ENCODE assay signal across 16 cellular contexts in genomic region chr3:52752045-52752660, GRCh38. TPM values are rescaled to one million over a fixed set of nuclear protein-coding genes. Genes with fewer than 3 reads are reported as not detected.
DNase-seq lines count a peak whose midpoint lies in the region; TF ChIP-seq lines count a peak whose summit lies in the region.
"Had no signal": no experiment of that assay in that cellular context is flagged by ENCODE, and none has a peak within 500 bp of the region (broad histone marks: within the 10 kb centered on the region; RNA-seq: fewer than 3 reads in every experiment).

No MANE protein-coding gene starts in this region.

- peak overlapping the region; percentile 81 to 94 (median 88) for H3K27ac Mint-ChIP-seq in CD14-positive monocyte
- no peak overlapping the region for H3K27ac Mint-ChIP-seq in activated T-helper 2 cell treated with anti-CD3 and anti-CD28 coated beads, Interferon-gamma antibody, Interleukin-2, Interleukin-4, amounts not matched to agents 10 μg/mL and 5 μg/mL and 100 μg/mL, durations not matched to agents 14 hours and 24 hours and 36 hours

- TF ChIP-seq CTCF in CD14-positive monocyte (IDR thresholded peaks at IDR 0.05) = no peak

- peak overlapping the region in 1 of 2 donors; percentile 7 for H3K4me3 Mint-ChIP-seq in CD14-positive monocyte
- no peak overlapping the region for H3K4me3 Mint-ChIP-seq in activated T-helper 2 cell treated with anti-CD3 and anti-CD28 coated beads, Interferon-gamma antibody, Interleukin-2, Interleukin-4, amounts not matched to agents 10 μg/mL and 5 μg/mL and 100 μg/mL, durations not matched to agents 14 hours and 24 hours and 36 hours (ENCODE audit: low read depth)

- H3K9me3 Mint-ChIP-seq in CD14-positive monocyte = no peaks in the 10 kb centered on the region
- no peaks in the 10 kb centered on the region for H3K9me3 Mint-ChIP-seq in activated T-helper 2 cell treated with anti-CD3 and anti-CD28 coated beads, Interferon-gamma antibody, Interleukin-2, Interleukin-4, amounts not matched to agents 10 μg/mL and 5 μg/mL and 100 μg/mL, durations not matched to agents 14 hours and 24 hours and 36 hours

- H3K36me3 Mint-ChIP-seq in CD14-positive monocyte = peaks cover 68 to 92% of the 10 kb centered on the region in 2 donors
- H3K36me3 Mint-ChIP-seq in activated T-helper 2 cell treated with anti-CD3 and anti-CD28 coated beads, Interferon-gamma antibody, Interleukin-2, Interleukin-4, amounts not matched to agents 10 μg/mL and 5 μg/mL and 100 μg/mL, durations not matched to agents 14 hours and 24 hours and 36 hours (ENCODE audit: low read depth) = peaks cover 48% of the 10 kb centered on the region

- intact Hi-C loops in CD14-positive monocyte (cut with micrococcal nuclease) = no loop called here
- intact Hi-C loops in activated T-helper 2 cell treated with anti-CD3 and anti-CD28 coated beads, Interferon-gamma antibody, Interleukin-2, Interleukin-4, amounts not matched to agents 10 μg/mL and 5 μg/mL and 100 μg/mL, durations not matched to agents 14 hours and 24 hours and 36 hours (cut with micrococcal nuclease) = no loop called here

- no peaks in the 10 kb centered on the region for H3K27me3 Mint-ChIP-seq in CD14-positive monocyte (ENCODE audit: low read depth in 3 of 3)
- no peaks in the 10 kb centered on the region for H3K27me3 Mint-ChIP-seq in activated T-helper 2 cell treated with anti-CD3 and anti-CD28 coated beads, Interferon-gamma antibody, Interleukin-2, Interleukin-4, amounts not matched to agents 10 μg/mL and 5 μg/mL and 100 μg/mL, durations not matched to agents 14 hours and 24 hours and 36 hours (ENCODE audit: low read depth)

- DNase-seq in CD14-positive monocyte (ENCODE audit: low spot score) (no peak), MV-4-11 (lab: John Stamatoyannopoulos, UW) (peak; percentile 86), fibroblast of peridontal ligament (ENCODE audit: extremely low read depth) (peak; percentile 70), NCI-H1436 (lab: John Stamatoyannopoulos, UW) (no peak), NCI-H2227 treated with DMSO at 0.1 percent for 48 hours (lab: John Stamatoyannopoulos, UW) (no peak)
- DNase-seq in activated T-helper 2 cell treated with anti-CD3 and anti-CD28 coated beads, Interferon-gamma antibody, Interleukin-2, Interleukin-4, amounts not matched to agents 10 μg/mL and 5 μg/mL and 100 μg/mL, durations not matched to agents 14 hours and 24 hours and 36 hours (ENCODE audit: low spot score) = no peak
- DNase-seq: activated naive CD4-positive, alpha-beta T cell; dorsolateral prefrontal cortex; left cardiac atrium; NCI-H1694 treated with DMSO at 0.1 percent for 48 hours; NCI-H510A treated with DMSO at 0.1 percent for 48 hours; PC-3; stimulated activated CD4-positive, alpha-beta T cell treated with anti-CD3 and anti-CD28 coated beads, Interleukin-4, amount 100 ng/mL, for 24 hours; transverse colon had no signal

- peaks cover 14% of the 10 kb centered on the region for H3K4me1 Mint-ChIP-seq in CD14-positive monocyte
- no peaks in the 10 kb centered on the region for H3K4me1 Mint-ChIP-seq in activated T-helper 2 cell treated with anti-CD3 and anti-CD28 coated beads, Interferon-gamma antibody, Interleukin-2, Interleukin-4, amounts not matched to agents 10 μg/mL and 5 μg/mL and 100 μg/mL, durations not matched to agents 14 hours and 24 hours and 36 hours (ENCODE audit: low read depth)

RNA-seq across cellular contexts. Expression of gene NEK4, which starts 18.6 kb away (rescaled TPM):
- polyA plus RNA-seq in CD14-positive monocyte = 10 to 100 TPM; 13.7 to 17.4 TPM
- 26.7 and 27.6 TPM in 2 replicates for total RNA-seq in activated T-helper 2 cell treated with anti-CD3 and anti-CD28 coated beads, Interferon-gamma antibody, Interleukin-2, Interleukin-4, amounts not matched to agents 10 μg/mL and 5 μg/mL and 100 μg/mL, durations not matched to agents 14 hours and 24 hours and 36 hours

RNA-seq across cellular contexts. Expression of gene ITIH1, which starts 25.2 kb away (rescaled TPM):
- 1 to 10 TPM in 1 of 2 donors, under 1 TPM in 1; 0.75 to 1.3 TPM for polyA plus RNA-seq in CD14-positive monocyte
- total RNA-seq in activated T-helper 2 cell treated with anti-CD3 and anti-CD28 coated beads, Interferon-gamma antibody, Interleukin-2, Interleukin-4, amounts not matched to agents 10 μg/mL and 5 μg/mL and 100 μg/mL, durations not matched to agents 14 hours and 24 hours and 36 hours = not detected in 2 replicates
- total RNA-seq: esophagus muscularis mucosa, left cardiac atrium, osteoblast, PC-3, transverse colon had no signal

RNA-seq across cellular contexts. Expression of gene ITIH3, which starts 42.4 kb away (rescaled TPM):
- polyA plus RNA-seq in CD14-positive monocyte = not detected
- total RNA-seq in activated T-helper 2 cell treated with anti-CD3 and anti-CD28 coated beads, Interferon-gamma antibody, Interleukin-2, Interleukin-4, amounts not matched to agents 10 μg/mL and 5 μg/mL and 100 μg/mL, durations not matched to agents 14 hours and 24 hours and 36 hours = not detected in 2 replicates
- total RNA-seq: PC-3 had no signal

RNA-seq across cellular contexts. Expression of gene SPCS1, which starts 46.2 kb away (rescaled TPM):
- polyA plus RNA-seq in CD14-positive monocyte = 100 to 1,000 TPM; 228 to 242 TPM
- 124 and 125 TPM in 2 replicates for total RNA-seq in activated T-helper 2 cell treated with anti-CD3 and anti-CD28 coated beads, Interferon-gamma antibody, Interleukin-2, Interleukin-4, amounts not matched to agents 10 μg/mL and 5 μg/mL and 100 μg/mL, durations not matched to agents 14 hours and 24 hours and 36 hours

RNA-seq across cellular contexts. Expression of gene GLT8D1, which starts 46.6 kb away (rescaled TPM):
- 10 to 100 TPM; 34.8 TPM for polyA plus RNA-seq in CD14-positive monocyte
- total RNA-seq in activated T-helper 2 cell treated with anti-CD3 and anti-CD28 coated beads, Interferon-gamma antibody, Interleukin-2, Interleukin-4, amounts not matched to agents 10 μg/mL and 5 μg/mL and 100 μg/mL, durations not matched to agents 14 hours and 24 hours and 36 hours = 37.6 and 38.7 TPM in 2 replicates

Comparison
In these comparisons a context has a peak if more than half of its experiments do, and no peak if none do; other contexts are left out.
1. DNase-seq: peak in MV-4-11 (single experiment) and fibroblast of peridontal ligament (single experiment); none in CD14-positive monocyte (single experiment), NCI-H1436 (single experiment), NCI-H2227 treated with DMSO at 0.1 percent for 48 hours (single experiment) and activated T-helper 2 cell treated with anti-CD3 and anti-CD28 coated beads, Interferon-gamma antibody, Interleukin-2, Interleukin-4, amounts not matched to agents 10 μg/mL and 5 μg/mL and 100 μg/mL, durations not matched to agents 14 hours and 24 hours and 36 hours (single experiment).